In the genomic region with DNA sequence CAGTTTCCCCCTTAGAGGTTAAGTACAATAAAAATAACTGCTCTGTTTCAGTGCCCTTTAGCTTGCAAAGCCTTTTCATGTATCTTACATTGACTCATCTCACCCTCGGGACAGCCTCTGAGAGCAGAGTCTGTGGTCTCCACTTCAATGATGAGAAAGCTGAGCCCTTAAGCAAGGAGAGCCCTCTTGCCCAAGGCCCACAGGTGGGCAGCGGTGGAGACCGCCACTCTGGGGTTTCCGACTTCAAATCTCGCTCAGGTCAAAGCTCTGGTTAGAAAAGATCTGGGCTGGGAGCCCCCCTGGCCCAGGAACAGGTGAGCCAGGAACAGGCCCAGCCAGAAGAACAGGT, we compare ENCODE assay signal across 1 cellular context.
TF ChIP-seq lines count a peak whose summit lies in the region.

No MANE protein-coding gene starts in this region.

TF ChIP-seq in WTC11, 78 proteins besides CTCF, POLR2A, EP300 and RAD21:
- TF ChIP-seq FOXJ3 (CRISPR knock-in tag; IDR thresholded peaks at IDR 0.05; ENCODE audit: borderline replicate concordance), result no peak
- no peak for TF ChIP-seq TP53 (CRISPR knock-in tag; IDR thresholded peaks at IDR 0.05)
- no peak for TF ChIP-seq PRRX2 (CRISPR knock-in tag; IDR thresholded peaks at IDR 0.05)
- no peak for TF ChIP-seq GABPB1 (CRISPR knock-in tag; IDR thresholded peaks at IDR 0.05)
- TF ChIP-seq JAZF1 (CRISPR knock-in tag; IDR thresholded peaks at IDR 0.05), result no peak
